In genomic region chr5:147822686-147823491, GRCh38 we compare ENCODE assay signal across 7 cellular contexts. TPM values are rescaled to one million over a fixed set of nuclear protein-coding genes. Genes with fewer than 3 reads are reported as not detected.
DNase-seq lines count a peak whose midpoint lies in the region; ATAC-seq and TF ChIP-seq lines count a peak whose summit lies in the region.

No MANE protein-coding gene starts in this region.

- H3K4me3 ChIP-seq in GM06990 (replicated peaks; ENCODE audit: low read depth, low read length), result no peak overlapping the region
- no peak overlapping the region for H3K4me3 ChIP-seq in heart right ventricle

- TF ChIP-seq CTCF in GM06990 (IDR thresholded peaks at IDR 0.05; ENCODE audit: insufficient read depth, low read length, poor library complexity, severe bottlenecking) (peak; percentile 95), heart right ventricle (IDR thresholded peaks at IDR 0.05) (peak; percentile 59 to 90 (median 76))

- H3K27ac Mint-ChIP-seq in activated naive CD8-positive, alpha-beta T cell treated with anti-CD3 and anti-CD28 coated beads for 36 hours, result no peak overlapping the region

- no peak overlapping the region for H3K27ac ChIP-seq in heart right ventricle

- WGBS in heart right ventricle, 2 donors, result 3 to 5% methylated on average over 4 of the region's 4 CpGs

- ATAC-seq in GM21529 (IDR thresholded peaks at IDR 0.05; ENCODE audit: unreplicated experiment), result peak; percentile 90
- peak in 5 of 8 donors; percentile 66 to 83 (median 76) for ATAC-seq in heart right ventricle

- no peaks in the 10 kb centered on the region for H3K9me3 ChIP-seq in heart right ventricle

- no peaks in the 10 kb centered on the region for H3K9me3 Mint-ChIP-seq in activated naive CD8-positive, alpha-beta T cell treated with anti-CD3 and anti-CD28 coated beads for 36 hours

- peaks cover 3% of the 10 kb centered on the region for H3K27me3 Mint-ChIP-seq in activated naive CD8-positive, alpha-beta T cell treated with anti-CD3 and anti-CD28 coated beads for 36 hours

- intact Hi-C loops in heart right ventricle (cut with DNase I), result loop anchor here (1.0 to 5.0 kb wide), 5 partner anchors 194 to 196 kb away; no protein-coding TSS in a partner anchor

- H3K4me3 Mint-ChIP-seq in activated naive CD8-positive, alpha-beta T cell treated with anti-CD3 and anti-CD28 coated beads for 36 hours, result no peak overlapping the region

- no peaks in the 10 kb centered on the region for H3K4me1 Mint-ChIP-seq in activated naive CD8-positive, alpha-beta T cell treated with anti-CD3 and anti-CD28 coated beads for 36 hours

- no peaks in the 10 kb centered on the region for H3K4me1 ChIP-seq in heart right ventricle

- DNase-seq in GM06990 (ENCODE audit: extremely low read depth, insufficient read length), result peak; percentile 22
- peak; percentile 40 for DNase-seq in HT1080 (ENCODE audit: low read depth)
- peak; percentile 60 to 78 for DNase-seq in NOMO-1 (lab: John Stamatoyannopoulos, UW; ENCODE audit: unreplicated experiment in 2 of 2)
- DNase-seq in activated naive CD8-positive, alpha-beta T cell treated with anti-CD3 and anti-CD28 coated beads for 36 hours, result peak; percentile 1
- DNase-seq in heart right ventricle, result peak in 1 of 2 donors; percentile 26
- DNase-seq in pulmonary artery endothelial cell (ENCODE audit: low read depth, low spot score), result peak; percentile 35

- H3K36me3 Mint-ChIP-seq in activated naive CD8-positive, alpha-beta T cell treated with anti-CD3 and anti-CD28 coated beads for 36 hours, result no peaks in the 10 kb centered on the region

- H3K36me3 ChIP-seq in GM06990 (ENCODE audit: control insufficient read depth, insufficient read depth, low read length) (no peaks in the 10 kb centered on the region), heart right ventricle (no peaks in the 10 kb centered on the region)

- H3K27me3 ChIP-seq in GM06990 (replicated peaks; ENCODE audit: control insufficient read depth, insufficient read depth, low read length), result no peaks in the 10 kb centered on the region
- peaks cover 0 to 19% (median 0%) of the 10 kb centered on the region in 7 donors for H3K27me3 ChIP-seq in heart right ventricle

RNA-seq across cellular contexts. Expression of gene SPINK1, which starts 8.6 kb away (rescaled TPM):
- total RNA-seq in HT1080 (2014; rRNA removed; shearing (Covaris generic)), result not detected in 2 replicates
- polyA plus RNA-seq in HT1080 (2015; cell fraction: cytosol; rRNA removed), result 0.56 TPM in 1 of 2 replicates, not detected in the other
- polyA plus RNA-seq in HT1080 (2015; cell fraction: nucleus; rRNA removed), result not detected in 2 replicates
- not detected for total RNA-seq in activated naive CD8-positive, alpha-beta T cell treated with anti-CD3 and anti-CD28 coated beads for 36 hours
- total RNA-seq in heart right ventricle (1 to 10 TPM in 7 of 10 donors, not detected in 3; 1.2 to 3.4 (median 1.8) TPM), pulmonary artery endothelial cell (not detected in 2 replicates)
- polyA plus RNA-seq in heart right ventricle, result 10 to 100 TPM in 1 of 2 donors, 1 to 10 TPM in 1; 6.8 to 14.7 TPM

RNA-seq across cellular contexts. Expression of gene JAKMIP2, which starts 40.4 kb away (rescaled TPM):
- 0.58 and 1.2 TPM in 2 replicates for total RNA-seq in HT1080 (2014; rRNA removed; shearing (Covaris generic))
- polyA plus RNA-seq in HT1080 (2015; cell fraction: cytosol; rRNA removed), result 0.69 and 1.4 TPM in 2 replicates
- 0.31 and 0.32 TPM in 2 replicates for polyA plus RNA-seq in HT1080 (2015; cell fraction: nucleus; rRNA removed)
- under 1 TPM; 0.58 to 0.98 TPM for total RNA-seq in activated naive CD8-positive, alpha-beta T cell treated with anti-CD3 and anti-CD28 coated beads for 36 hours
- under 1 TPM in 7 of 10 donors, not detected in 3; 0.06 to 0.71 (median 0.15) TPM for total RNA-seq in heart right ventricle
- polyA plus RNA-seq in heart right ventricle, result under 1 TPM; 0.07 to 0.09 TPM
- under 0.01 TPM in 1 of 2 replicates, not detected in the other for total RNA-seq in pulmonary artery endothelial cell

RNA-seq across cellular contexts. Expression of gene SCGB3A2, which starts 55.6 kb away (rescaled TPM):
- not detected in 2 replicates for total RNA-seq in HT1080 (2014; rRNA removed; shearing (Covaris generic))
- not detected in 2 replicates for polyA plus RNA-seq in HT1080 (2015; cell fraction: cytosol; rRNA removed)
- polyA plus RNA-seq in HT1080 (2015; cell fraction: nucleus; rRNA removed), result not detected in 2 replicates
- not detected for total RNA-seq in activated naive CD8-positive, alpha-beta T cell treated with anti-CD3 and anti-CD28 coated beads for 36 hours
- not detected for total RNA-seq in heart right ventricle
- under 1 TPM in 1 of 2 donors, not detected in 1; 0.17 TPM for polyA plus RNA-seq in heart right ventricle
- total RNA-seq in pulmonary artery endothelial cell, result not detected in 2 replicates
